1 cellular context compared by ENCODE assay signal in genomic region chr15:83106994-83107840, GRCh38.
TF ChIP-seq lines count a peak whose summit lies in the region.

Gene TM6SF1, plus strand, starts transcription at chr15:83107645. Its CDS starts 36 bp downstream, at chr15:83107681.

TF ChIP-seq in K562, 482 proteins besides CTCF, POLR2A, EP300 and RAD21 (continued from another document and continues in another):
- TF ChIP-seq TFE3 (CRISPR knock-in tag; IDR thresholded peaks at IDR 0.05): no peak
- TF ChIP-seq RAD51 (IDR thresholded peaks at IDR 0.05; ENCODE audit: borderline replicate concordance, low read depth): no peak
- peak; percentile 52 for TF ChIP-seq RBBP5 (IDR thresholded peaks at IDR 0.05; ENCODE audit: borderline replicate concordance, insufficient read depth, low read length, poor library complexity, severe bottlenecking)
- no peak for TF ChIP-seq SFPQ (IDR thresholded peaks at IDR 0.05; ENCODE audit: low read depth, low read length)
- no peak for TF ChIP-seq ELF1 (tag; IDR thresholded peaks at IDR 0.05)
- 0 out of 2 replicates have a peak, but pooled peaks have one; percentile 2 for TF ChIP-seq SMARCA4 (IDR thresholded peaks at IDR 0.05)
- TF ChIP-seq KAT2B (IDR thresholded peaks at IDR 0.05; ENCODE audit: low read depth, low read length): no peak
- TF ChIP-seq ARID1B (IDR thresholded peaks at IDR 0.05): no peak
- TF ChIP-seq PHF21A (IDR thresholded peaks at IDR 0.05; ENCODE audit: borderline replicate concordance, low read depth): no peak
- TF ChIP-seq ZFP36 (IDR thresholded peaks at IDR 0.05; ENCODE audit: low read depth, low read length, partially characterized antibody): peak; percentile 59
- peak; percentile 69; the same call in 1 of the 2 replicates for TF ChIP-seq TFAP4 (CRISPR knock-in tag; IDR thresholded peaks at IDR 0.05; ENCODE audit: borderline replicate concordance)
- TF ChIP-seq CCNT2 (IDR thresholded peaks at IDR 0.05; ENCODE audit: borderline replicate concordance, extremely low read depth, insufficient read length, low read depth, low read length): peak; percentile 46
- no peak for TF ChIP-seq CC2D1A (IDR thresholded peaks at IDR 0.05)
- no peak for TF ChIP-seq ARID3A (IDR thresholded peaks at IDR 0.05; ENCODE audit: borderline replicate concordance, low read depth, low read length)
- TF ChIP-seq FOXK1 (CRISPR knock-in tag; IDR thresholded peaks at IDR 0.05; ENCODE audit: borderline replicate concordance): no peak
- TF ChIP-seq SETDB1 (IDR thresholded peaks at IDR 0.05; ENCODE audit: low read length): no peak
- no peak for TF ChIP-seq NFE2L1 (tag; IDR thresholded peaks at IDR 0.05; ENCODE audit: borderline replicate concordance, low read depth)
- TF ChIP-seq DDX20 (tag; IDR thresholded peaks at IDR 0.05; ENCODE audit: low read depth): no peak
- no peak for TF ChIP-seq ATF1 (CRISPR knock-in tag; IDR thresholded peaks at IDR 0.05)
- TF ChIP-seq ATF1 (tag; IDR thresholded peaks at IDR 0.05): peak; percentile 20; the same call in 1 of the 2 replicates
- no peak for TF ChIP-seq ZNF584 (CRISPR knock-in tag; IDR thresholded peaks at IDR 0.05; ENCODE audit: low read depth)
- no peak for TF ChIP-seq GTF2F1 (IDR thresholded peaks at IDR 0.05; ENCODE audit: low read depth, low read length)
- TF ChIP-seq PURB (CRISPR knock-in tag; IDR thresholded peaks at IDR 0.05; ENCODE audit: low read depth): no peak
- no peak for TF ChIP-seq ESRRA (IDR thresholded peaks at IDR 0.05; ENCODE audit: borderline replicate concordance, low read depth)
- TF ChIP-seq POLR2AphosphoS2 (IDR thresholded peaks at IDR 0.05; ENCODE audit: low read length): no peak
- TF ChIP-seq TRIM25 (IDR thresholded peaks at IDR 0.05; ENCODE audit: borderline replicate concordance): no peak
- no peak for TF ChIP-seq ERF (CRISPR knock-in tag; IDR thresholded peaks at IDR 0.05)
- TF ChIP-seq BMI1 (IDR thresholded peaks at IDR 0.05; ENCODE audit: low read length): no peak
- TF ChIP-seq FOXP4 (CRISPR knock-in tag; IDR thresholded peaks at IDR 0.05; ENCODE audit: borderline replicate concordance): no peak
- no peak for TF ChIP-seq CBX2 (IDR thresholded peaks at IDR 0.05; ENCODE audit: insufficient read depth, low read length, poor library complexity, severe bottlenecking)
- TF ChIP-seq LEF1 (IDR thresholded peaks at IDR 0.05): no peak
- no peak for TF ChIP-seq RERE (CRISPR knock-in tag; IDR thresholded peaks at IDR 0.05; ENCODE audit: borderline replicate concordance)
- TF ChIP-seq CEBPG (CRISPR knock-in tag; IDR thresholded peaks at IDR 0.05): no peak
- no peak for TF ChIP-seq CEBPG (tag; conservative IDR thresholded peaks at IDR 0.05 in 1 of 2, IDR thresholded peaks at IDR 0.05 in 1 of 2)
- peak; percentile 69 for TF ChIP-seq CXXC5 (CRISPR knock-in tag; IDR thresholded peaks at IDR 0.05)
- TF ChIP-seq E4F1 (CRISPR knock-in tag; IDR thresholded peaks at IDR 0.05; ENCODE audit: borderline replicate concordance): no peak
- TF ChIP-seq THAP12 (CRISPR knock-in tag; IDR thresholded peaks at IDR 0.05): no peak
- 0 out of 2 replicates have a peak, but pooled peaks have one; percentile 48 for TF ChIP-seq THAP7 (CRISPR knock-in tag; IDR thresholded peaks at IDR 0.05)
